26 cellular contexts compared by ENCODE assay signal in the genomic region with DNA sequence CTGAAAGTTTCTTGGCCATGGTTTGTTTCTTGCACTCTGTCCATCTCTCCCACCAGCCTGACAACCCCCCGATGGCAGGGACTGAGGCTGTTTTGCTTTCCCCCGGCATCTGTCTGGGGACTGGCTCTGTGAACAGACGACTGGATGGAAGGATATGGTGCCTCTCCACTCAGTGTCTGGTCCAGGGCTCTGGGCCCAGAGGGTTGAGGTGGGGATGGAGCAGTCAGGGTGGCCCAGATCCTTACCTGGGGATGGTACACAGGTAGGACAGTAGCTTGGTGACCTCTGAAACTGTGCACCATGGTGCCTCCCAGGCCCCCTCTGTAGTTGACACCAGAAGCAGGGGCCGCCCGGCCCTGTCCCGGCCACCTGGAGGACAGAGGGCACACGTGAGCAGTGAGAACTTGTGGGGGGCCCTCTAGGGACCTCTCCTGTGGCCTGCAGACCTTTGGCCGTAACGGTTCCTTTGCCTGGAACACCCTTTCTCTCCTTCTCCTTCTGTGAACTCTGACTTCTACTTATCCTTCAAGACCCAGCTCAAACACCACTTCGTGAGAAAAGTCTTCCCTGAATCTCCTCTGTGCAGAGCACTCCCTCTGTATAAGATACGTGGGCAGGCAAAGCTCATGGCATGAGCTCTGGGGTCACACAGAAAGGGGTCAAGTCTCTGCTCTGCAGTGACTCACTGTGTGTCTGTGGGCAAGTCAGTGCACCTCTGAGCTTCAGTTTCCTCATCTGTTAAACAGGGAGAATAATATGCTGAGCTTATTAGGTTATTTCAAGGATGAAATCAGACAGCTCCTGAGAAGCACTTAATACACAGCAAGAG. TPM values are rescaled to one million over a fixed set of nuclear protein-coding genes. Genes with fewer than 3 reads are reported as not detected.
DNase-seq lines count a peak whose midpoint lies in the region; ATAC-seq and TF ChIP-seq lines count a peak whose summit lies in the region.
"Had no signal": no experiment of that assay in that cellular context is flagged by ENCODE, and none has a peak within 500 bp of the region (broad histone marks: within the 10 kb centered on the region; RNA-seq: fewer than 3 reads in every experiment).

No MANE protein-coding gene starts in this region.

- no peak overlapping the region; a peak in 1 of 4 replicates for H4K8ac ChIP-seq in IMR-90 (ENCODE audit: low read depth in 2 of 2, low read length in 2 of 2)

- H2BK5ac ChIP-seq in IMR-90 (ENCODE audit: low read depth, low read length, poor library complexity, severe bottlenecking): no peak overlapping the region

- H2AFZ ChIP-seq in IMR-90 (replicated peaks; ENCODE audit: low read length, poor library complexity) (peak overlapping the region; percentile 69), mammary epithelial cell (ENCODE audit: low read depth, low read length) (peak overlapping the region; percentile 6)

- peak overlapping the region; percentile 73 for H3K27ac Mint-ChIP-seq in neural crest cell (ENCODE audit: unreplicated experiment)
- H3K27ac Mint-ChIP-seq in effector memory CD8-positive, alpha-beta T cell: no peak overlapping the region
- H3K27ac Mint-ChIP-seq: naive thymus-derived CD8-positive, alpha-beta T cell had no signal

- TF ChIP-seq POLR2A in IMR-90 (IDR thresholded peaks at IDR 0.05; ENCODE audit: low read depth, low read length) (no peak), thyroid gland (IDR thresholded peaks at IDR 0.05) (no peak)

- BruUV-seq in IMR-90 (replicated peaks; lab: Mats Ljungman, UMichigan) (no TSS peak), mammary epithelial cell (replicated peaks; lab: Mats Ljungman, UMichigan) (no TSS peak)

- no peak overlapping the region for H2BK15ac ChIP-seq in IMR-90 (ENCODE audit: low read depth, low read length)

- no peak for TF ChIP-seq RAD21 in IMR-90 (IDR thresholded peaks at IDR 0.05; ENCODE audit: low read length)

- H3K27me3 ChIP-seq in IMR-90 (ENCODE audit: control insufficient read depth, insufficient read depth, low read length): peaks cover 2% of the 10 kb centered on the region; the same call in 1 of the 2 replicates
- H3K27me3 ChIP-seq in mammary epithelial cell (ENCODE audit: insufficient read depth, low read length): no peaks in the 10 kb centered on the region
- H3K27me3 ChIP-seq in SJCRH30: no peaks in the 10 kb centered on the region
- no peaks in the 10 kb centered on the region for H3K27me3 ChIP-seq in thyroid gland
- H3K27me3 ChIP-seq: dorsolateral prefrontal cortex had no signal

- peaks cover 7% of the 10 kb centered on the region for H3K4me1 Mint-ChIP-seq in neural crest cell
- H3K4me1 Mint-ChIP-seq in effector memory CD8-positive, alpha-beta T cell (ENCODE audit: low read depth in 2 of 2): peaks cover 0 to 5% of the 10 kb centered on the region in 2 donors
- H3K4me1 Mint-ChIP-seq: naive thymus-derived CD8-positive, alpha-beta T cell had no signal

- H3K27me3 Mint-ChIP-seq in neural crest cell (ENCODE audit: low read depth): no peaks in the 10 kb centered on the region
- peaks cover 22 to 34% of the 10 kb centered on the region in 2 donors for H3K27me3 Mint-ChIP-seq in effector memory CD8-positive, alpha-beta T cell

- in situ Hi-C loops in GM13977 (cut with MboI; ENCODE audit: low pct_unique_long_range_greater_than_20kb, low sequenced_read_pairs, unreplicated experiment) (no loop called here), IMR-90 (cut with MboI; ENCODE audit: low sequenced_read_pairs) (no loop called here), mammary epithelial cell (cut with MboI; ENCODE audit: low sequenced_read_pairs in 2 of 2) (loop anchor here in 1 of 2 donors (10.0 kb wide), 1 partner anchor 74 kb away; a partner anchor contains a TSS)

- peak overlapping the region; percentile 77; the same call in 1 of the 2 replicates for H2AK5ac ChIP-seq in IMR-90 (ENCODE audit: low read depth, low read length)

- H3K27ac ChIP-seq in IMR-90 (ENCODE audit: insufficient read depth, low read length): no peak overlapping the region
- no peak overlapping the region for H3K27ac ChIP-seq in mammary epithelial cell (ENCODE audit: insufficient read depth, low read depth, low read length)
- H3K27ac ChIP-seq in SJCRH30: no peak overlapping the region
- H3K27ac ChIP-seq in thyroid gland: no peak overlapping the region
- H3K27ac ChIP-seq: gastroesophageal sphincter, KMS-11, psoas muscle, spleen, stomach, VCaP had no signal

- TF ChIP-seq CTCF in GM13977 (IDR thresholded peaks at IDR 0.05; ENCODE audit: extremely low read depth, insufficient read depth, missing control alignments) (no peak), IMR-90 (conservative IDR thresholded peaks at IDR 0.05; ENCODE audit: low read depth, low read length) (no peak), mammary epithelial cell (conservative IDR thresholded peaks at IDR 0.05 in 1 of 2, IDR thresholded peaks at IDR 0.05 in 1 of 2; ENCODE audit: extremely low read depth in 1 of 2, insufficient read depth in 1 of 2, low read depth in 1 of 2, low read length in 2 of 2) (no peak), neural crest cell (conservative IDR thresholded peaks at IDR 0.05) (no peak), thyroid gland (IDR thresholded peaks at IDR 0.05) (no peak)

- intact Hi-C loops in IMR-90 (cut with micrococcal nuclease): no loop called here
- intact Hi-C loops in mammary epithelial cell (cut with micrococcal nuclease): no loop called here
- intact Hi-C loops in thyroid gland (cut with DNase I): no loop called here

- no peak overlapping the region for H3K9ac ChIP-seq in IMR-90 (ENCODE audit: low read depth, low read length)
- no peak overlapping the region for H3K9ac ChIP-seq in mammary epithelial cell (ENCODE audit: insufficient read depth, low read length)
- H3K9ac ChIP-seq: KMS-11 had no signal

- no peak overlapping the region for H3K4me3 ChIP-seq in IMR-90 (ENCODE audit: insufficient read depth, low read depth, low read length)
- H3K4me3 ChIP-seq in mammary epithelial cell (replicated peaks in 1 of 3; ENCODE audit: insufficient read depth in 1 of 3, low read depth in 2 of 3, low read length in 3 of 3): no peak overlapping the region
- no peak overlapping the region for H3K4me3 ChIP-seq in SJCRH30
- no peak overlapping the region for H3K4me3 ChIP-seq in thyroid gland (replicated peaks in 1 of 3)
- H3K4me3 ChIP-seq: dorsolateral prefrontal cortex, gastroesophageal sphincter, psoas muscle, spleen, stomach had no signal

- H3K4me2 ChIP-seq in IMR-90 (ENCODE audit: low read depth, low read length) (no peak overlapping the region), mammary epithelial cell (ENCODE audit: insufficient read depth, low read depth, low read length) (no peak overlapping the region)
- H3K4me2 ChIP-seq: KMS-11 had no signal

- H4K20me1 ChIP-seq in IMR-90 (ENCODE audit: insufficient read depth, low read length): no peaks in the 10 kb centered on the region
- no peaks in the 10 kb centered on the region for H4K20me1 ChIP-seq in mammary epithelial cell (ENCODE audit: insufficient read depth, low read length)

- H3K36me3 ChIP-seq in IMR-90 (ENCODE audit: control insufficient read depth, insufficient read depth, low read length) (no peaks in the 10 kb centered on the region), mammary epithelial cell (ENCODE audit: insufficient read depth, low read length) (no peaks in the 10 kb centered on the region), SJCRH30 (no peaks in the 10 kb centered on the region), thyroid gland (no peaks in the 10 kb centered on the region)
- H3K36me3 ChIP-seq: spleen had no signal

- no peaks in the 10 kb centered on the region for H3K79me1 ChIP-seq in IMR-90 (ENCODE audit: low read depth in 1 of 2, low read length in 2 of 2)

- H2BK120ac ChIP-seq in IMR-90 (ENCODE audit: low read depth, low read length): peak overlapping the region; percentile 34; the same call in 1 of the 2 replicates

- peak overlapping the region; percentile 22; the same call in 1 of the 2 replicates for H3K4ac ChIP-seq in IMR-90 (ENCODE audit: low read depth, low read length)

- no peak overlapping the region; the same call in 1 of the 2 replicates for H3K23ac ChIP-seq in IMR-90 (ENCODE audit: low read depth, low read length)

- H4K5ac ChIP-seq in IMR-90 (ENCODE audit: low read depth, low read length): no peak overlapping the region

- H3K18ac ChIP-seq in IMR-90 (ENCODE audit: low read depth, low read length): no peak overlapping the region

- no peak overlapping the region for H2BK20ac ChIP-seq in IMR-90 (ENCODE audit: low read depth, low read length)

- no peaks in the 10 kb centered on the region for H3K9me3 Mint-ChIP-seq in neural crest cell
- no peaks in the 10 kb centered on the region for H3K9me3 Mint-ChIP-seq in effector memory CD8-positive, alpha-beta T cell
- H3K9me3 Mint-ChIP-seq: naive thymus-derived CD8-positive, alpha-beta T cell had no signal

- no peaks in the 10 kb centered on the region for H3K36me3 Mint-ChIP-seq in neural crest cell (ENCODE audit: low read depth)
- no peaks in the 10 kb centered on the region for H3K36me3 Mint-ChIP-seq in effector memory CD8-positive, alpha-beta T cell (ENCODE audit: insufficient read depth)
- H3K36me3 Mint-ChIP-seq: naive thymus-derived CD8-positive, alpha-beta T cell had no signal

- no peaks in the 10 kb centered on the region; the same call in 1 of the 2 replicates for H3K9me1 ChIP-seq in IMR-90 (ENCODE audit: insufficient read depth, low read length)

- H3K14ac ChIP-seq in IMR-90 (replicated peaks; ENCODE audit: low read depth, low read length): no peak overlapping the region

- H3K9me3 ChIP-seq in IMR-90 (ENCODE audit: control insufficient read depth, insufficient read depth, low read length): no peaks in the 10 kb centered on the region
- no peaks in the 10 kb centered on the region for H3K9me3 ChIP-seq in mammary epithelial cell (replicated peaks; ENCODE audit: insufficient read depth, low read length)
- no peaks in the 10 kb centered on the region for H3K9me3 ChIP-seq in SJCRH30 (replicated peaks)
- no peaks in the 10 kb centered on the region for H3K9me3 ChIP-seq in thyroid gland
- H3K9me3 ChIP-seq: gastroesophageal sphincter, psoas muscle, stomach had no signal

- POLR2A ChIA-PET in IMR-90 (lab: Charles Lee; ENCODE audit: unreplicated experiment): no interaction called here

- CTCF ChIA-PET in IMR-90 (lab: Yijun Ruan, JAX) (interaction anchor here (0.6 to 1.3 kb wide), 4 partner anchors 71 to 125 kb away, joined by 3 to 4 read pairs (median 3); no protein-coding TSS in a partner anchor), mammary epithelial cell (lab: Charles Lee; ENCODE audit: low non-redundant PET) (interaction anchor here (0.5 to 0.6 kb wide), 2 partner anchors 173 to 238 kb away, joined by 5 to 8 read pairs; no protein-coding TSS in a partner anchor)

- 74% methylated on average over 5 of the region's 11 CpGs; no CpG with 5 or more reads in 1 of the 2 experiments for WGBS in IMR-90 (ENCODE audit: extremely low coverage in 2 of 2, insufficient read length in 1 of 2), 2 experiments
- 90% methylated on average over 11 of the region's 11 CpGs for WGBS in mammary epithelial cell (ENCODE audit: low coverage, missing lambda C conversion rate)
- 74 to 75% methylated on average over 11 of the region's 11 CpGs for WGBS in thyroid gland, 2 donors

- peak; percentile 65 for ATAC-seq in IMR-90 (ENCODE audit: low read depth)
- ATAC-seq in effector memory CD8-positive, alpha-beta T cell (replicated peaks): no peak
- ATAC-seq: naive thymus-derived CD8-positive, alpha-beta T cell had no signal

- H3K4me3 Mint-ChIP-seq in neural crest cell: no peak overlapping the region
- no peak overlapping the region for H3K4me3 Mint-ChIP-seq in effector memory CD8-positive, alpha-beta T cell
- H3K4me3 Mint-ChIP-seq: naive thymus-derived CD8-positive, alpha-beta T cell had no signal

- H4K91ac ChIP-seq in IMR-90 (ENCODE audit: insufficient read depth, low read depth, low read length): no peak overlapping the region

- no peaks in the 10 kb centered on the region for H3K79me2 ChIP-seq in mammary epithelial cell (ENCODE audit: insufficient read depth, low read length)

- H2AK9ac ChIP-seq in IMR-90 (replicated peaks; ENCODE audit: low read depth, low read length, poor library complexity): no peak overlapping the region

- no peak overlapping the region for H3K56ac ChIP-seq in IMR-90 (ENCODE audit: extremely low read depth, insufficient read depth, low read length)

- DNase-seq in GM13977 (ENCODE audit: low spot score) (peak; percentile 6), IMR-90 (peak; percentile 59), mammary epithelial cell (peak; percentile 49), neural crest cell (ENCODE audit: low read depth, low spot score) (no peak), SJCRH30 (no peak), NCI-H82 treated with DMSO at 0.1 percent for 48 hours (lab: John Stamatoyannopoulos, UW; ENCODE audit: unreplicated experiment) (no peak), thyroid gland (no peak)
- DNase-seq in effector memory CD8-positive, alpha-beta T cell: no peak
- DNase-seq: activated CD4-positive, alpha-beta T cell treated with anti-CD3 and anti-CD28 coated beads, Interleukin-2, amount 50 U/mL, for 1 hour; activated CD8-positive, alpha-beta memory T cell treated with anti-CD3 and anti-CD28 coated beads, Interleukin-2, amount 50 U/mL, for 4 hours; activated effector memory CD4-positive, alpha-beta T cell treated with anti-CD3 and anti-CD28 coated beads, Interleukin-2, amount 50 U/mL, for 16 hours; caudate nucleus; DND-41; dorsolateral prefrontal cortex; naive thymus-derived CD8-positive, alpha-beta T cell; NCI-H1105; NCI-H2107; NCI-H524; SIG-M5; spleen; stomach; T-helper 1 cell had no signal

- peaks cover 8% of the 10 kb centered on the region for H3K4me1 ChIP-seq in IMR-90 (ENCODE audit: control insufficient read depth, insufficient read depth, low read length)
- H3K4me1 ChIP-seq in mammary epithelial cell (ENCODE audit: insufficient read depth, low read length): peaks cover 9% of the 10 kb centered on the region
- H3K4me1 ChIP-seq in SJCRH30: no peaks in the 10 kb centered on the region
- no peaks in the 10 kb centered on the region for H3K4me1 ChIP-seq in thyroid gland
- H3K4me1 ChIP-seq: psoas muscle had no signal

- dilution Hi-C loops in IMR-90 (cut with HindIII; ENCODE audit: low sequenced_read_pairs, unreplicated experiment) (no loop called here), mammary epithelial cell (cut with HindIII; ENCODE audit: low sequenced_read_pairs) (loop anchor here (25.0 kb wide), 1 partner anchor 644 kb away; no protein-coding TSS in a partner anchor)

RNA-seq across cellular contexts. Expression of a gene that starts 29.4 kb away (rescaled TPM):
- 2.2 and 2.5 TPM in 2 replicates for total RNA-seq in IMR-90 (2012; rRNA removed)
- polyA plus RNA-seq in IMR-90 (2012; rRNA removed): 4.7 and 5.1 TPM in 2 replicates
- 1.7 and 2.4 TPM in 2 replicates for polyA plus RNA-seq in IMR-90 (2012; cell fraction: cytosol; rRNA removed)
- polyA plus RNA-seq in IMR-90 (2012; cell fraction: nucleus; rRNA removed; ENCODE audit: low replicate concordance): 18.1 and 26.1 TPM in 2 replicates
- under 1 TPM; 0.40 to 0.83 TPM for total RNA-seq in mammary epithelial cell
- 0.41 TPM for polyA plus RNA-seq in mammary epithelial cell
- 2.3 TPM for polyA minus RNA-seq in mammary epithelial cell
- total RNA-seq in neural crest cell: 8.6 and 9.5 TPM in 2 replicates
- 1.4 TPM in 2 replicates for total RNA-seq in SJCRH30 (2014; rRNA removed; shearing (Covaris generic))
- 1 to 10 TPM; 1.0 to 5.5 (median 1.7) TPM for total RNA-seq in thyroid gland
- total RNA-seq: naive thymus-derived CD8-positive, alpha-beta T cell had no signal
- polyA plus RNA-seq: naive thymus-derived CD8-positive, alpha-beta T cell had no signal

Comparison
In these comparisons a context has a peak if more than half of its experiments do, and no peak if none do; other contexts are left out.
1. DNase-seq: peak in GM13977 (single experiment), IMR-90 (single experiment) and mammary epithelial cell (single experiment); none in neural crest cell (single experiment), SJCRH30 (0 of 2), effector memory CD8-positive, alpha-beta T cell (0 of 3), NCI-H82 treated with DMSO at 0.1 percent for 48 hours (single experiment) and thyroid gland (0 of 2).